8 cellular contexts compared by ENCODE assay signal in genomic region chr1:154628122-154628405, GRCh38. TPM values are rescaled to one million over a fixed set of nuclear protein-coding genes. Genes with fewer than 3 reads are reported as not detected.
DNase-seq lines count a peak whose midpoint lies in the region; ATAC-seq and TF ChIP-seq lines count a peak whose summit lies in the region.

No MANE protein-coding gene starts in this region.

- H2AFZ ChIP-seq in SU-DHL-6 (ENCODE audit: low read depth, low read length, severe bottlenecking), result peak overlapping the region; percentile 93

- ATAC-seq in foreskin keratinocyte (no peak), HG03565 (IDR thresholded peaks at IDR 0.05; ENCODE audit: unreplicated experiment) (no peak), GM19455 (IDR thresholded peaks at IDR 0.05; ENCODE audit: unreplicated experiment) (no peak)

- H3K4me2 ChIP-seq in SU-DHL-6 (ENCODE audit: low read depth, low read length, poor library complexity, severe bottlenecking), result peak overlapping the region; percentile 85

- H3K36me3 ChIP-seq in SU-DHL-6 (ENCODE audit: low read length), result 0 out of 2 replicates have a peak, but pooled peaks cover 3% of the 10 kb centered on the region

- no peaks in the 10 kb centered on the region; the same call in 1 of the 2 replicates for H4K20me1 ChIP-seq in SU-DHL-6 (ENCODE audit: low read depth, low read length)

- H3K27me3 ChIP-seq in SU-DHL-6 (ENCODE audit: low read length) (no peaks in the 10 kb centered on the region), foreskin keratinocyte (peaks cover 14% of the 10 kb centered on the region)

- H3K9me2 ChIP-seq in SU-DHL-6 (replicated peaks; ENCODE audit: insufficient read depth, low read length), result no peaks in the 10 kb centered on the region

- TF ChIP-seq CTCF in SU-DHL-6 (IDR thresholded peaks at IDR 0.05; ENCODE audit: insufficient read depth, low read length, poor library complexity, severe bottlenecking) (no peak), foreskin keratinocyte (conservative IDR thresholded peaks at IDR 0.05) (no peak), retinal pigment epithelial cell (conservative IDR thresholded peaks at IDR 0.05; ENCODE audit: low read depth, low read length) (no peak)

- H3K27ac ChIP-seq in SU-DHL-6 (ENCODE audit: low read depth, low read length) (peak overlapping the region; percentile 32; the same call in 1 of the 2 replicates), foreskin keratinocyte (peak overlapping the region; percentile 97)

- DNase-seq in NCI-H526 treated with DMSO at 0.1 percent for 48 hours (lab: John Stamatoyannopoulos, UW) (peak; percentile 80), NCI-H526 (lab: John Stamatoyannopoulos, UW) (no peak), foreskin keratinocyte (no peak), retinal pigment epithelial cell (ENCODE audit: low read depth) (no peak), activated gamma-delta T cell treated with Interleukin-2 at 50 U/mL for 16 hours (no peak)

- H3F3A ChIP-seq in SU-DHL-6 (ENCODE audit: insufficient read depth), result peaks cover 6% of the 10 kb centered on the region; the same call in 1 of the 2 replicates

- peak overlapping the region; percentile 88 for H3K4me3 ChIP-seq in SU-DHL-6 (ENCODE audit: insufficient read depth, low read length, poor library complexity, severe bottlenecking)
- peak overlapping the region; percentile 86 for H3K4me3 ChIP-seq in retinal pigment epithelial cell (ENCODE audit: low read length)

- H3K79me2 ChIP-seq in SU-DHL-6 (ENCODE audit: insufficient read depth, low read length), result peaks cover 43% of the 10 kb centered on the region

- H3K9me3 ChIP-seq in SU-DHL-6 (ENCODE audit: insufficient read depth, low read length), result 0 out of 2 replicates have a peak, but pooled peaks cover 6% of the 10 kb centered on the region

- H3K9ac ChIP-seq in SU-DHL-6 (ENCODE audit: low read length), result peak overlapping the region; percentile 84

- H3K4me1 ChIP-seq in foreskin keratinocyte, result no peaks in the 10 kb centered on the region

RNA-seq across cellular contexts. Expression of gene ADAR, which starts 20.1 kb away (rescaled TPM):
- total RNA-seq in foreskin keratinocyte, result 154 and 166 TPM in 2 replicates
- 46.0 and 49.4 TPM in 2 replicates for polyA plus RNA-seq in foreskin keratinocyte
